ENCODE assay signal across 1 cellular context in the genomic region with DNA sequence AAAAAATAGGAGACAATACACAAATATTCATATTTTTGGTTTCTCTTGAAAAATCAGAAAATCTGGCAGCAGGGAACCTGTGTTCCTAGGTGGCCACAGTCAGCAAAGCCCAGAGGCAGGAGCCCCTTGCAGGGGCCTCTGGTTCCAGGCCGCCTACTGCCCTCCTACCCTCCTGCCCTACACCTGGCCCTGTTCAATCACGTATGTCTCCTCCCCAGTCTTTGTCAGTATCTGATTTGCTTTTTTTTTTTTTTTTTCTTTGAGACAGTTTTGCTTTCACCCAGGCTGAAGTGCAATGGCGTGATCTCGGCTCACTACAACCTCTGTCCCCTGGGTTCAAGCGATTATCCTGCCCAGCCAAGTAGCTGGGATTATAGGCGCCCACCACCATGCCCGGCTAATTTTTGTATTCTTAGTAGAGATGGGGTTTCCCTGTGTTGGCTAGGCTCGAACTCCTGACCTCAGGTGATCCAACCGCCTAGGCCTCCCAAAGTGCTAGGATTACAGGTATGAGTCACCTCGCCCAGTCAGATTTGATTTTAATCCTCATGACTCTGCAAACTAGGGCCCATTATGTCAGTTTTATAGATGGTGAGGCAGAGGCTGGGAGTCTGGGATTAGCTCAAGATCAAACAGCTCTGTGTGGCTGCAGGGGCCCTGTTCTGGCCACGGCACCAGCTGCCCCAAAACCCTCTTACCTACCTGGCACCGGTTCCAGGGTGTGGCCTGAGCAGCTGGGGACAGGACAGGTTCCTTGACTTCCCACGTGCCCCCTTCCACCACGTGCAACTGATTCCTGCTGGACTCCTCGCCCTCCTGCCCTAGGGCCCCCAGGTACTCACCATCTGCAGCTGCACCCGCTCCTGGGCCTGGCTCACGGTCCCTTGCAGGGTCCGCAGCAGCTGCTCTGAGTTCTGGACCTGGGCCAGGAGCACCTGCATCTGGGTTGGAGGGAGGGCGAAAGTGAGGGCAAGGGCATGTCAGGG.
TF ChIP-seq lines count a peak whose summit lies in the region.

No MANE protein-coding gene starts in this region.

TF ChIP-seq in GM23338, 12 proteins besides CTCF, POLR2A, EP300 and RAD21 (continued from another document):
- no peak for TF ChIP-seq REST (IDR thresholded peaks at IDR 0.05; ENCODE audit: unreplicated experiment)
- TF ChIP-seq ZNF331 (CRISPR knock-in tag; IDR thresholded peaks at IDR 0.05; ENCODE audit: low read depth) = no peak
- TF ChIP-seq, protein P1, sequence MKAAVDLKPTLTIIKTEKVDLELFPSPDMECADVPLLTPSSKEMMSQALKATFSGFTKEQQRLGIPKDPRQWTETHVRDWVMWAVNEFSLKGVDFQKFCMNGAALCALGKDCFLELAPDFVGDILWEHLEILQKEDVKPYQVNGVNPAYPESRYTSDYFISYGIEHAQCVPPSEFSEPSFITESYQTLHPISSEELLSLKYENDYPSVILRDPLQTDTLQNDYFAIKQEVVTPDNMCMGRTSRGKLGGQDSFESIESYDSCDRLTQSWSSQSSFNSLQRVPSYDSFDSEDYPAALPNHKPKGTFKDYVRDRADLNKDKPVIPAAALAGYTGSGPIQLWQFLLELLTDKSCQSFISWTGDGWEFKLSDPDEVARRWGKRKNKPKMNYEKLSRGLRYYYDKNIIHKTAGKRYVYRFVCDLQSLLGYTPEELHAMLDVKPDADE (IDR thresholded peaks at IDR 0.05) = no peak
- TF ChIP-seq EZH2phosphoT487 (IDR thresholded peaks at IDR 0.05; ENCODE audit: unreplicated experiment) = no peak
- TF ChIP-seq NANOG (IDR thresholded peaks at IDR 0.05; ENCODE audit: borderline replicate concordance) = no peak
- no peak for TF ChIP-seq CREB1 (CRISPR knock-in tag; IDR thresholded peaks at IDR 0.05; ENCODE audit: low read depth)
- TF ChIP-seq STAT1 (IDR thresholded peaks at IDR 0.05; ENCODE audit: unreplicated experiment) = no peak
- no peak for TF ChIP-seq ZNF462 (CRISPR knock-in tag; IDR thresholded peaks at IDR 0.05)
- TF ChIP-seq ZNF114 (CRISPR knock-in tag; IDR thresholded peaks at IDR 0.05) = no peak
- TF ChIP-seq JUNB (IDR thresholded peaks at IDR 0.05; ENCODE audit: unreplicated experiment) = no peak
- no peak for TF ChIP-seq POLR2AphosphoS5 (IDR thresholded peaks at IDR 0.05; ENCODE audit: low read depth)
